ENCODE assay signal across 8 cellular contexts in genomic region chr5:18745988-18746615, GRCh38.
DNase-seq lines count a peak whose midpoint lies in the region; ATAC-seq lines count a peak whose summit lies in the region.

No MANE protein-coding gene starts in this region.

- ATAC-seq in GM18520 (IDR thresholded peaks at IDR 0.05; ENCODE audit: unreplicated experiment): peak; percentile 67
- ATAC-seq in HG02970 (IDR thresholded peaks at IDR 0.05; ENCODE audit: low FRiP score, unreplicated experiment): peak; percentile 91

- peak; percentile 29 to 61 for DNase-seq in NCI-H187 (lab: John Stamatoyannopoulos, UW)
- peak; percentile 49 for DNase-seq in UCSD-AML1 (lab: John Stamatoyannopoulos, UW; ENCODE audit: unreplicated experiment)
- peak; percentile 14 to 36 (median 21) for DNase-seq in effector memory CD4-positive, alpha-beta T cell
- DNase-seq in pons (ENCODE audit: low spot score): peak; percentile 50
- DNase-seq in NCI-H524 (lab: John Stamatoyannopoulos, UW): no peak

- no peaks in the 10 kb centered on the region for H3K9me3 ChIP-seq in effector memory CD4-positive, alpha-beta T cell (ENCODE audit: control insufficient read depth, low read length)

- peak overlapping the region; percentile 48 for H2AFZ ChIP-seq in ACC112 (ENCODE audit: low read length, unreplicated experiment)

- peak overlapping the region; percentile 77 for H3K4me3 ChIP-seq in ACC112 (ENCODE audit: low read depth, low read length)
- H3K4me3 ChIP-seq in effector memory CD4-positive, alpha-beta T cell (ENCODE audit: insufficient read depth, low read depth, low read length, poor library complexity, severe bottlenecking): peak overlapping the region; percentile 78

- H3K79me2 ChIP-seq in ACC112 (ENCODE audit: control insufficient read depth, insufficient read depth, low read length, unreplicated experiment): no peaks in the 10 kb centered on the region

- H3K27me3 ChIP-seq in ACC112 (ENCODE audit: insufficient read depth, low read length): no peaks in the 10 kb centered on the region
- no peaks in the 10 kb centered on the region for H3K27me3 ChIP-seq in effector memory CD4-positive, alpha-beta T cell (replicated peaks; ENCODE audit: control insufficient read depth, insufficient read depth, low read length, poor library complexity, severe bottlenecking)

- H3K27ac ChIP-seq in ACC112 (ENCODE audit: low read depth, low read length): 0 out of 2 replicates have a peak overlapping the region, but pooled peaks have one; percentile 3
- H3K27ac ChIP-seq in effector memory CD4-positive, alpha-beta T cell (ENCODE audit: insufficient read depth, low read length, poor library complexity, severe bottlenecking): peak overlapping the region; percentile 81

- no peaks in the 10 kb centered on the region for H3K4me1 ChIP-seq in ACC112 (ENCODE audit: control insufficient read depth, insufficient read depth, low read length, unreplicated experiment)
- peaks cover 19% of the 10 kb centered on the region for H3K4me1 ChIP-seq in effector memory CD4-positive, alpha-beta T cell (ENCODE audit: control insufficient read depth, insufficient read depth, low read length, poor library complexity, severe bottlenecking)

- H3K36me3 ChIP-seq in ACC112 (ENCODE audit: insufficient read depth, low read length): no peaks in the 10 kb centered on the region; the same call in 1 of the 2 replicates
- H3K36me3 ChIP-seq in effector memory CD4-positive, alpha-beta T cell (ENCODE audit: control insufficient read depth, insufficient read depth, low read length): no peaks in the 10 kb centered on the region

Comparison
In these comparisons a context has a peak if more than half of its experiments do, and no peak if none do; other contexts are left out.
1. DNase-seq: peak in NCI-H187 (2 of 2), UCSD-AML1 (single experiment), effector memory CD4-positive, alpha-beta T cell (3 of 3) and pons (single experiment); none in NCI-H524 (0 of 2).